8 cellular contexts compared by ENCODE assay signal in genomic region chr3:81302045-81302444, GRCh38.
DNase-seq lines count a peak whose midpoint lies in the region; ATAC-seq and TF ChIP-seq lines count a peak whose summit lies in the region.

No MANE protein-coding gene starts in this region.

- no peaks in the 10 kb centered on the region for H3F3A ChIP-seq in DOHH2 (ENCODE audit: control insufficient read depth, insufficient read depth)

- H3K4me3 ChIP-seq in DOHH2 (ENCODE audit: low read length) (no peak overlapping the region), breast epithelium (no peak overlapping the region), kidney epithelial cell (ENCODE audit: low read depth, low read length) (no peak overlapping the region), uterus (no peak overlapping the region)

- H3K9me3 ChIP-seq in DOHH2 (ENCODE audit: control insufficient read depth, insufficient read depth, low read length): no peaks in the 10 kb centered on the region
- H3K9me3 ChIP-seq in breast epithelium: no peaks in the 10 kb centered on the region
- no peaks in the 10 kb centered on the region for H3K9me3 ChIP-seq in uterus

- H3K27me3 ChIP-seq in DOHH2 (ENCODE audit: control insufficient read depth, low read length): no peaks in the 10 kb centered on the region
- no peaks in the 10 kb centered on the region for H3K27me3 ChIP-seq in breast epithelium
- H3K27me3 ChIP-seq in kidney epithelial cell (ENCODE audit: control insufficient read depth, insufficient read depth, low read length): no peaks in the 10 kb centered on the region
- no peaks in the 10 kb centered on the region for H3K27me3 ChIP-seq in uterus

- H3K36me3 ChIP-seq in DOHH2 (ENCODE audit: control insufficient read depth, low read length) (no peaks in the 10 kb centered on the region), breast epithelium (no peaks in the 10 kb centered on the region), kidney epithelial cell (ENCODE audit: control insufficient read depth, insufficient read depth, low read length) (no peaks in the 10 kb centered on the region), uterus (no peaks in the 10 kb centered on the region)

- TF ChIP-seq POLR2A in breast epithelium (IDR thresholded peaks at IDR 0.05) (no peak), uterus (IDR thresholded peaks at IDR 0.05) (no peak)

- no peak overlapping the region for H3K4me2 ChIP-seq in DOHH2 (ENCODE audit: low read length)

- H3K27ac ChIP-seq in DOHH2 (ENCODE audit: low read depth, low read length) (no peak overlapping the region), breast epithelium (no peak overlapping the region), uterus (no peak overlapping the region)

- intact Hi-C loops in breast epithelium (cut with DNase I; ENCODE audit: low total_unique reads): no loop called here
- intact Hi-C loops in uterus (cut with DNase I; ENCODE audit: low total_unique reads): no loop called here

- no peaks in the 10 kb centered on the region for H3K79me2 ChIP-seq in DOHH2 (ENCODE audit: control insufficient read depth, low read length)

- DNase-seq in NCI-H69 (lab: John Stamatoyannopoulos, UW): peak; percentile 69
- DNase-seq in breast epithelium (ENCODE audit: low spot score in 2 of 2): no peak
- DNase-seq in kidney epithelial cell (ENCODE audit: low read depth): no peak
- no peak for DNase-seq in uterus

- no peaks in the 10 kb centered on the region for H3K9me2 ChIP-seq in DOHH2 (replicated peaks; ENCODE audit: control insufficient read depth, low read length)

- ATAC-seq in GM18873 (IDR thresholded peaks at IDR 0.05; ENCODE audit: low FRiP score, unreplicated experiment) (peak; percentile 64), HG03095 (IDR thresholded peaks at IDR 0.05; ENCODE audit: unreplicated experiment) (peak; percentile 83)
- no peak for ATAC-seq in activated CD4-positive, CD25-positive, alpha-beta regulatory T cell treated with anti-CD3 and anti-CD28 coated beads, Interleukin-2, amount 50 U/mL, for 24 hours

- H3K4me1 ChIP-seq in DOHH2 (ENCODE audit: control insufficient read depth, low read length) (no peaks in the 10 kb centered on the region), breast epithelium (no peaks in the 10 kb centered on the region), uterus (no peaks in the 10 kb centered on the region)

- no peaks in the 10 kb centered on the region for H4K20me1 ChIP-seq in DOHH2 (ENCODE audit: control insufficient read depth, insufficient read depth, low read depth, low read length)

- TF ChIP-seq CTCF in DOHH2 (IDR thresholded peaks at IDR 0.05; ENCODE audit: low read depth, low read length, poor library complexity, severe bottlenecking) (peak; percentile 69), breast epithelium (IDR thresholded peaks at IDR 0.05) (peak in 2 of 3 donors; percentile 33 to 43), kidney epithelial cell (IDR thresholded peaks at IDR 0.05; ENCODE audit: insufficient read depth, low read length, poor library complexity, severe bottlenecking) (peak; percentile 71), uterus (IDR thresholded peaks at IDR 0.05) (peak in 3 of 4 experiments; percentile 28 to 35 (median 29))

Comparison
In these comparisons a context has a peak if more than half of its experiments do, and no peak if none do; other contexts are left out.
1. ATAC-seq: peak in GM18873 (single experiment) and HG03095 (single experiment); none in activated CD4-positive, CD25-positive, alpha-beta regulatory T cell treated with anti-CD3 and anti-CD28 coated beads, Interleukin-2, amount 50 U/mL, for 24 hours (0 of 2).
2. Peak in every context shown above with its lines, with median percentiles within 50 percentile points of each other: CTCF ChIP-seq.